1 cellular context compared by ENCODE assay signal in the genomic region with DNA sequence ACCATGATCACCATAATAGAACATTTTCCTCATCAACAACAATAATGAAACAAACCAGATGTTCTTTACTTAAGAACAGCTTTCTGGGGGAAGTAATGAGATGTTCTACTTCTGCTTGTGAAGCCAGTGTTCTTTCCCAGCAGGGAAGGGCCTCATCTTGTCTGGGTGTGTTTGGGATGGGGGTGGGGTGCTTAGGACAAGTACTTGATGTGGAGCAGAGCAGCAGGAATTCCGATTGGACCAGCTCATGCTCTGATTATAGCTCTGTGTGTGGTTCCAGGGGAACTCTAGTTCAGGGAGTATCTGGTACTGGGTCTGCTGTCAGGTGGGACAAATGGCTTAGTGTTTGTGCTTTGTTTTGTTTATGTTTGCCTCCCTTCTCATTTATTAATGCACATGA.
TF ChIP-seq lines count a peak whose summit lies in the region.

No MANE protein-coding gene starts in this region.

TF ChIP-seq in IMR-90, 13 proteins besides CTCF, POLR2A, EP300 and RAD21 (continued from another document):
- TF ChIP-seq NFE2L2 (IDR thresholded peaks at IDR 0.05; ENCODE audit: low read depth, low read length): no peak
- no peak for TF ChIP-seq CHD1 (IDR thresholded peaks at IDR 0.05; ENCODE audit: low read depth, low read length)
TF ChIP-seq in IMR-90: peak in this region for 0.
